In genomic region chr5:142295084-142295758, GRCh38 we compare ENCODE assay signal across 1 cellular context.
TF ChIP-seq lines count a peak whose summit lies in the region.

No MANE protein-coding gene starts in this region.

TF ChIP-seq in H1, 55 proteins besides CTCF, POLR2A, EP300 and RAD21:
- TF ChIP-seq ASH2L (IDR thresholded peaks at IDR 0.05; ENCODE audit: low read length) (peak; percentile 32), TBP (IDR thresholded peaks at IDR 0.05; ENCODE audit: low read depth, low read length) (0 out of 2 replicates have a peak, but pooled peaks have one; percentile 25), BACH1 (IDR thresholded peaks at IDR 0.05; ENCODE audit: low read length) (no peak)
- TF ChIP-seq, protein P1, sequence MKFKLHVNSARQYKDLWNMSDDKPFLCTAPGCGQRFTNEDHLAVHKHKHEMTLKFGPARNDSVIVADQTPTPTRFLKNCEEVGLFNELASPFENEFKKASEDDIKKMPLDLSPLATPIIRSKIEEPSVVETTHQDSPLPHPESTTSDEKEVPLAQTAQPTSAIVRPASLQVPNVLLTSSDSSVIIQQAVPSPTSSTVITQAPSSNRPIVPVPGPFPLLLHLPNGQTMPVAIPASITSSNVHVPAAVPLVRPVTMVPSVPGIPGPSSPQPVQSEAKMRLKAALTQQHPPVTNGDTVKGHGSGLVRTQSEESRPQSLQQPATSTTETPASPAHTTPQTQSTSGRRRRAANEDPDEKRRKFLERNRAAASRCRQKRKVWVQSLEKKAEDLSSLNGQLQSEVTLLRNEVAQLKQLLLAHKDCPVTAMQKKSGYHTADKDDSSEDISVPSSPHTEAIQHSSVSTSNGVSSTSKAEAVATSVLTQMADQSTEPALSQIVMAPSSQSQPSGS (IDR thresholded peaks at IDR 0.05; ENCODE audit: low read length) = 0 out of 2 replicates have a peak, but pooled peaks have one; percentile 35
